25 cellular contexts compared by ENCODE assay signal in genomic region chr17:65222216-65222738, GRCh38.
DNase-seq lines count a peak whose midpoint lies in the region; ATAC-seq and TF ChIP-seq lines count a peak whose summit lies in the region.
"Had no signal": no experiment of that assay in that cellular context is flagged by ENCODE, and none has a peak within 500 bp of the region (broad histone marks: within the 10 kb centered on the region; RNA-seq: fewer than 3 reads in every experiment).

No MANE protein-coding gene starts in this region.

- H3K9me3 ChIP-seq in PC-3 (ENCODE audit: low read length) (no peaks in the 10 kb centered on the region), esophagus muscularis mucosa (no peaks in the 10 kb centered on the region)
- H3K9me3 ChIP-seq: left ventricle myocardium inferior, ovary, SJCRH30 had no signal

- H3K9ac ChIP-seq in PC-3 (ENCODE audit: low read length): no peak overlapping the region

- H3K79me2 ChIP-seq in PC-3 (ENCODE audit: low read length): no peaks in the 10 kb centered on the region

- POLR2A ChIA-PET in PC-3 (lab: Charles Lee; ENCODE audit: unreplicated experiment): no interaction called here

- peaks cover 15% of the 10 kb centered on the region for H3K27me3 ChIP-seq in PC-3 (ENCODE audit: low read length)
- no peaks in the 10 kb centered on the region for H3K27me3 ChIP-seq in esophagus muscularis mucosa
- H3K27me3 ChIP-seq: ovary, SJCRH30 had no signal

- no peak overlapping the region for H3K4me3 ChIP-seq in PC-3 (ENCODE audit: low read length)
- no peak overlapping the region for H3K4me3 ChIP-seq in foreskin fibroblast (ENCODE audit: low read depth in 1 of 2, low read length in 2 of 2)
- no peak overlapping the region for H3K4me3 ChIP-seq in esophagus muscularis mucosa
- H3K4me3 ChIP-seq: left ventricle myocardium inferior, ovary, SJCRH30 had no signal

- BruUV-seq in PC-3 (replicated peaks; lab: Mats Ljungman, UMichigan): no TSS peak

- H3K27ac ChIP-seq in PC-3 (ENCODE audit: low read length): no peak overlapping the region
- no peak overlapping the region for H3K27ac ChIP-seq in esophagus muscularis mucosa (replicated peaks in 1 of 4)
- H3K27ac ChIP-seq: epithelial cell of prostate, left ventricle myocardium inferior, ovary, SJCRH30 had no signal

- H2AFZ ChIP-seq in PC-3 (ENCODE audit: low read length): no peak overlapping the region

- H3K4me2 ChIP-seq in PC-3 (ENCODE audit: low read length): no peak overlapping the region

- H4K20me1 ChIP-seq in PC-3 (ENCODE audit: low read length): no peaks in the 10 kb centered on the region

- intact Hi-C loops in PC-3 (cut with micrococcal nuclease) (no loop called here), esophagus muscularis mucosa (cut with DNase I) (no loop called here)

- DNase-seq in AG08396 (ENCODE audit: low spot score) (peak; percentile 54), EH (ENCODE audit: low read depth) (peak; percentile 53), PC-3 (peak; percentile 54), foreskin fibroblast (peak; percentile 28 to 49), anterior cingulate cortex (lab: John Stamatoyannopoulos, UW) (no peak), esophagus muscularis mucosa (ENCODE audit: extremely low spot score) (no peak), GM13977 (ENCODE audit: low spot score) (no peak)
- DNase-seq: activated CD4-positive, alpha-beta T cell treated with anti-CD3 and anti-CD28 coated beads for 48 hours; activated effector memory CD4-positive, alpha-beta T cell treated with Interleukin-2 at 50 U/mL for 16 hours; CD4-positive, alpha-beta memory T cell; hippocampal formation; immature natural killer cell; KBM-7; left ventricle myocardium inferior; NCI-H1436 treated with DMSO at 0.1 percent for 48 hours; NCI-H2107; NCI-H524; NK-92 treated with Interleukin-12 subunit alpha and Interleukin-12 subunit beta, amount 100 ng/mL, for 24 hours; ovary; right cardiac atrium; SJCRH30; stimulated activated CD4-positive, alpha-beta T cell treated with anti-CD3 and anti-CD28 coated beads, Interleukin-4, amount 100 ng/mL, for 4 hours; stimulated activated naive CD4-positive, alpha-beta T cell treated with Interleukin-2 at 50 U/mL for 16 hours; T-helper 1 cell had no signal

- no peak for TF ChIP-seq CTCF in PC-3 (conservative IDR thresholded peaks at IDR 0.05; ENCODE audit: low read depth, low read length)
- no peak for TF ChIP-seq CTCF in foreskin fibroblast (IDR thresholded peaks at IDR 0.05; ENCODE audit: low read depth, low read length)
- no peak for TF ChIP-seq CTCF in esophagus muscularis mucosa (IDR thresholded peaks at IDR 0.05)
- TF ChIP-seq CTCF in GM13977 (IDR thresholded peaks at IDR 0.05; ENCODE audit: extremely low read depth, insufficient read depth, missing control alignments): no peak

- H3K36me3 ChIP-seq in PC-3 (ENCODE audit: low read depth, low read length) (no peaks in the 10 kb centered on the region), esophagus muscularis mucosa (no peaks in the 10 kb centered on the region)
- H3K36me3 ChIP-seq: left ventricle myocardium inferior, ovary, SJCRH30 had no signal

- H3F3A ChIP-seq in PC-3 (ENCODE audit: low read length, unreplicated experiment): no peaks in the 10 kb centered on the region

- WGBS in esophagus muscularis mucosa: 95% methylated on average over 3 of the region's 3 CpGs

- H3K4me1 ChIP-seq in PC-3 (ENCODE audit: insufficient read depth, low read length): peaks cover 8% of the 10 kb centered on the region
- no peaks in the 10 kb centered on the region for H3K4me1 ChIP-seq in esophagus muscularis mucosa
- H3K4me1 ChIP-seq: left ventricle myocardium inferior had no signal

- peak; percentile 37 for ATAC-seq in PC-3
- ATAC-seq: right cardiac atrium had no signal

- no peak for TF ChIP-seq EP300 in esophagus muscularis mucosa (IDR thresholded peaks at IDR 0.05)

- in situ Hi-C loops in GM13977 (cut with MboI; ENCODE audit: low pct_unique_long_range_greater_than_20kb, low sequenced_read_pairs, unreplicated experiment): no loop called here

- no peak for TF ChIP-seq POLR2A in esophagus muscularis mucosa (IDR thresholded peaks at IDR 0.05; ENCODE audit: low read depth)

- CTCF ChIA-PET in PC-3 (lab: Charles Lee): interaction anchor here (0.5 kb wide), 1 partner anchor 320 kb away, joined by 3 read pairs; no protein-coding TSS in a partner anchor

- H3K9me2 ChIP-seq in PC-3 (replicated peaks; ENCODE audit: low read length): no peaks in the 10 kb centered on the region; the same call in 1 of the 2 replicates

Comparison
In these comparisons a context has a peak if more than half of its experiments do, and no peak if none do; other contexts are left out.
1. DNase-seq: peak in AG08396 (single experiment), EH (single experiment), PC-3 (single experiment) and foreskin fibroblast (2 of 2); none in anterior cingulate cortex (0 of 58), esophagus muscularis mucosa (single experiment) and GM13977 (single experiment).